Comparison of ENCODE assay signal across 9 cellular contexts in genomic region chr5:1009359-1010180, GRCh38. TPM values are rescaled to one million over a fixed set of nuclear protein-coding genes. Genes with fewer than 3 reads are reported as not detected.
DNase-seq lines count a peak whose midpoint lies in the region; ATAC-seq and FAIRE-seq lines count a peak whose summit lies in the region.
"Had no signal": no experiment of that assay in that cellular context is flagged by ENCODE, and none has a peak within 500 bp of the region (broad histone marks: within the 10 kb centered on the region; RNA-seq: fewer than 3 reads in every experiment).

No MANE protein-coding gene starts in this region.

- H3K4me3 ChIP-seq in iPS-20b (ENCODE audit: low read length) (peak overlapping the region; percentile 49), small intestine (ENCODE audit: low read depth in 1 of 2, low read length in 2 of 2) (peak overlapping the region in 1 of 2 donors; percentile 26)

- peak overlapping the region; percentile 75 for H3K4me3 Mint-ChIP-seq in T-helper 2 cell treated with Interferon-gamma antibody and Interleukin-4, amounts not matched to agents 5 μg/mL and 100 μg/mL, for 36 hours
- peak overlapping the region; percentile 66 for H3K4me3 Mint-ChIP-seq in activated T-helper 1 cell treated with anti-CD3 and anti-CD28 coated beads, Interleukin-12 subunit alpha, Interleukin-12 subunit beta, Interleukin-2, Interleukin-4 antibody, amounts not matched to agents 30 ng/mL and 10 ng/mL and 1 ng/mL, durations not matched to agents 14 hours and 24 hours and 36 hours
- peak overlapping the region; percentile 32 to 61 for H3K4me3 Mint-ChIP-seq in stimulated activated naive B cell treated with anti-CD40 and anti-IgM and Interleukin-4, amounts not matched to agents 10 μg/mL and 1 μg/mL and 100 μg/mL, for 72 hours

- WGBS in small intestine, 3 donors, result 10 to 14% (median 11%) methylated on average over 56 to 70 of the region's 70 CpGs

- H3K9me3 ChIP-seq in iPS-20b (ENCODE audit: insufficient read depth, low read depth, low read length) (no peaks in the 10 kb centered on the region), small intestine (ENCODE audit: control insufficient read depth, low read depth) (no peaks in the 10 kb centered on the region)

- peaks cover 3% of the 10 kb centered on the region for H3K36me3 Mint-ChIP-seq in T-helper 2 cell treated with Interferon-gamma antibody and Interleukin-4, amounts not matched to agents 5 μg/mL and 100 μg/mL, for 36 hours (ENCODE audit: low read depth)
- no peaks in the 10 kb centered on the region for H3K36me3 Mint-ChIP-seq in activated T-helper 1 cell treated with anti-CD3 and anti-CD28 coated beads, Interleukin-12 subunit alpha, Interleukin-12 subunit beta, Interleukin-2, Interleukin-4 antibody, amounts not matched to agents 30 ng/mL and 10 ng/mL and 1 ng/mL, durations not matched to agents 14 hours and 24 hours and 36 hours (ENCODE audit: low read depth)
- H3K36me3 Mint-ChIP-seq in stimulated activated naive B cell treated with anti-CD40 and anti-IgM and Interleukin-4, amounts not matched to agents 10 μg/mL and 1 μg/mL and 100 μg/mL, for 72 hours, result no peaks in the 10 kb centered on the region

- peaks cover 60% of the 10 kb centered on the region for H3K27me3 ChIP-seq in iPS-20b (ENCODE audit: insufficient read depth, low read length)
- peaks cover 16 to 17% of the 10 kb centered on the region in 2 donors for H3K27me3 ChIP-seq in small intestine (ENCODE audit: control insufficient read depth in 2 of 2, insufficient read depth in 2 of 2, low read length in 2 of 2)

- H3K27ac ChIP-seq in iPS-20b (ENCODE audit: low read length), result no peak overlapping the region
- no peak overlapping the region for H3K27ac ChIP-seq in small intestine (ENCODE audit: low read depth in 1 of 2, low read length in 1 of 2)

- peaks cover 26% of the 10 kb centered on the region for H3K27me3 Mint-ChIP-seq in T-helper 2 cell treated with Interferon-gamma antibody and Interleukin-4, amounts not matched to agents 5 μg/mL and 100 μg/mL, for 36 hours (ENCODE audit: low read depth)
- H3K27me3 Mint-ChIP-seq in activated T-helper 1 cell treated with anti-CD3 and anti-CD28 coated beads, Interleukin-12 subunit alpha, Interleukin-12 subunit beta, Interleukin-2, Interleukin-4 antibody, amounts not matched to agents 30 ng/mL and 10 ng/mL and 1 ng/mL, durations not matched to agents 14 hours and 24 hours and 36 hours (ENCODE audit: insufficient read depth), result peaks cover 32% of the 10 kb centered on the region
- peaks cover 62 to 70% of the 10 kb centered on the region in 2 donors for H3K27me3 Mint-ChIP-seq in stimulated activated naive B cell treated with anti-CD40 and anti-IgM and Interleukin-4, amounts not matched to agents 10 μg/mL and 1 μg/mL and 100 μg/mL, for 72 hours

- 0 out of 2 replicates have a peak, but pooled peaks cover 3% of the 10 kb centered on the region for H3K4me1 ChIP-seq in iPS-20b (ENCODE audit: insufficient read depth, low read length)
- no peaks in the 10 kb centered on the region for H3K4me1 ChIP-seq in small intestine (ENCODE audit: control insufficient read depth in 2 of 2, insufficient read depth in 1 of 2, low read depth in 1 of 2, low read length in 1 of 2)

- FAIRE-seq in small intestine (lab: Jason Lieb, UNC), result no peak
- FAIRE-seq: colon had no signal

- H3K36me3 ChIP-seq in iPS-20b (ENCODE audit: insufficient read depth, low read depth, low read length) (no peaks in the 10 kb centered on the region), small intestine (ENCODE audit: control insufficient read depth in 2 of 2, insufficient read depth in 2 of 2, low read length in 2 of 2) (no peaks in the 10 kb centered on the region)

- no peaks in the 10 kb centered on the region for H3K9me3 Mint-ChIP-seq in T-helper 2 cell treated with Interferon-gamma antibody and Interleukin-4, amounts not matched to agents 5 μg/mL and 100 μg/mL, for 36 hours
- H3K9me3 Mint-ChIP-seq in activated T-helper 1 cell treated with anti-CD3 and anti-CD28 coated beads, Interleukin-12 subunit alpha, Interleukin-12 subunit beta, Interleukin-2, Interleukin-4 antibody, amounts not matched to agents 30 ng/mL and 10 ng/mL and 1 ng/mL, durations not matched to agents 14 hours and 24 hours and 36 hours, result no peaks in the 10 kb centered on the region
- H3K9me3 Mint-ChIP-seq in stimulated activated naive B cell treated with anti-CD40 and anti-IgM and Interleukin-4, amounts not matched to agents 10 μg/mL and 1 μg/mL and 100 μg/mL, for 72 hours, result no peaks in the 10 kb centered on the region

- intact Hi-C loops in activated T-helper 1 cell treated with anti-CD3 and anti-CD28 coated beads, Interleukin-12 subunit alpha, Interleukin-12 subunit beta, Interleukin-2, Interleukin-4 antibody, amounts not matched to agents 30 ng/mL and 10 ng/mL and 1 ng/mL, durations not matched to agents 14 hours and 24 hours and 36 hours (cut with micrococcal nuclease), result loop anchor here (2.0 kb wide), 1 partner anchor 53 kb away; no protein-coding TSS in a partner anchor

- H3K9ac ChIP-seq in iPS-20b (ENCODE audit: low read depth, low read length), result no peak overlapping the region

- no peak for ATAC-seq in stimulated activated naive B cell treated with anti-CD40 and anti-IgM and Interleukin-4, amounts not matched to agents 10 μg/mL and 1 μg/mL and 100 μg/mL, for 72 hours (replicated peaks)
- no peak for ATAC-seq in HG03457 (IDR thresholded peaks at IDR 0.05; ENCODE audit: unreplicated experiment)

- H3K27ac Mint-ChIP-seq in T-helper 2 cell treated with Interferon-gamma antibody and Interleukin-4, amounts not matched to agents 5 μg/mL and 100 μg/mL, for 36 hours, result peak overlapping the region; percentile 41
- no peak overlapping the region for H3K27ac Mint-ChIP-seq in activated T-helper 1 cell treated with anti-CD3 and anti-CD28 coated beads, Interleukin-12 subunit alpha, Interleukin-12 subunit beta, Interleukin-2, Interleukin-4 antibody, amounts not matched to agents 30 ng/mL and 10 ng/mL and 1 ng/mL, durations not matched to agents 14 hours and 24 hours and 36 hours
- H3K27ac Mint-ChIP-seq in stimulated activated naive B cell treated with anti-CD40 and anti-IgM and Interleukin-4, amounts not matched to agents 10 μg/mL and 1 μg/mL and 100 μg/mL, for 72 hours, result peak overlapping the region; percentile 37

- H3K4me1 Mint-ChIP-seq in T-helper 2 cell treated with Interferon-gamma antibody and Interleukin-4, amounts not matched to agents 5 μg/mL and 100 μg/mL, for 36 hours (ENCODE audit: low read depth), result peaks cover 32% of the 10 kb centered on the region
- H3K4me1 Mint-ChIP-seq in activated T-helper 1 cell treated with anti-CD3 and anti-CD28 coated beads, Interleukin-12 subunit alpha, Interleukin-12 subunit beta, Interleukin-2, Interleukin-4 antibody, amounts not matched to agents 30 ng/mL and 10 ng/mL and 1 ng/mL, durations not matched to agents 14 hours and 24 hours and 36 hours (ENCODE audit: low read depth), result peaks cover 17% of the 10 kb centered on the region
- H3K4me1 Mint-ChIP-seq in stimulated activated naive B cell treated with anti-CD40 and anti-IgM and Interleukin-4, amounts not matched to agents 10 μg/mL and 1 μg/mL and 100 μg/mL, for 72 hours, result peaks cover 22 to 32% of the 10 kb centered on the region in 2 donors

- no peak for DNase-seq in T-helper 2 cell treated with Interferon-gamma antibody and Interleukin-4, amounts not matched to agents 5 μg/mL and 100 μg/mL, for 36 hours (ENCODE audit: low spot score)
- DNase-seq in T-helper 2 cell, result no peak
- no peak for DNase-seq in activated T-helper 1 cell treated with anti-CD3 and anti-CD28 coated beads, Interleukin-12 subunit alpha, Interleukin-12 subunit beta, Interleukin-2, Interleukin-4 antibody, amounts not matched to agents 30 ng/mL and 10 ng/mL and 1 ng/mL, durations not matched to agents 14 hours and 24 hours and 36 hours (ENCODE audit: low spot score)
- DNase-seq in stimulated activated naive B cell treated with anti-CD40 and anti-IgM and Interleukin-4, amounts not matched to agents 10 μg/mL and 1 μg/mL and 100 μg/mL, for 72 hours, result no peak
- no peak for DNase-seq in small intestine
- no peak for DNase-seq in NCI-H69 (lab: John Stamatoyannopoulos, UW)

RNA-seq across cellular contexts. Expression of gene NKD2, which starts 1.0 kb away (rescaled TPM):
- 2.9 and 3.2 TPM in 2 replicates for total RNA-seq in activated T-helper 1 cell treated with anti-CD3 and anti-CD28 coated beads, Interleukin-12 subunit alpha, Interleukin-12 subunit beta, Interleukin-2, Interleukin-4 antibody, amounts not matched to agents 30 ng/mL and 10 ng/mL and 1 ng/mL, durations not matched to agents 14 hours and 24 hours and 36 hours
- 1 to 10 TPM in 1 of 3 donors, under 1 TPM in 2; 0.22 to 3.7 (median 0.81) TPM for polyA plus RNA-seq in small intestine
